In the genomic region with DNA sequence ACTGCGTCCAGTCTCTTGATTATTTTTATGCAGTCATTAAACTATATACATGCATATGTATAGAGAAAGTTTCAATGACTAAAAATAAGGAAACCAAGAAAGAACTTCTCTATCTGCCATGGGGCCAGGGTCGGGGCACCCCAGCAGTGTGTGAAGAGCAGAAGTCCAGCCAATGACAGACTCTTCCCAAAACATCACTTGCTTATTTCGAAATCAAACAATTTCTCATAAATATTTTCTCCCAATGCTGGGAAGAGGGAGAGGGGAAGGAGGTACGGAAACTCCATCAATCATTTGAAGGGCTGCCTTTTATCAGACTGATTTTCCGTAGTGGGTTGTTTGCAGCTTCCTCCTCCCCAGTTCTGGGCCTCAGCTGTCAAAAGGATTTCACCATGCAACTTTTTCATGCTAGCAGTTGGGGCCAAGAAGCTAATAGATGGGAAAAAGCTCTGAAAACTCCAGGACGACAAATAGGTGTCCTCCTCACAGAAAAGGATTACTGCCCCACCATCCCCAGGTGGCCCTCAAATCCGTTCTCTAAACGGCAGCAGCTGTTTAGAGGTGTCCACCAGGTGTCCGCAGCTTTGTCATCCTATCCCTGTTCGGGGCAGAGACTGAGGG, we compare ENCODE assay signal across 8 cellular contexts. TPM values are rescaled to one million over a fixed set of nuclear protein-coding genes. Genes with fewer than 3 reads are reported as not detected.
DNase-seq lines count a peak whose midpoint lies in the region; ATAC-seq, FAIRE-seq and TF ChIP-seq lines count a peak whose summit lies in the region.

No MANE protein-coding gene starts in this region.

- H3K4me3 Mint-ChIP-seq in mesothelial cell of epicardium = peak overlapping the region; percentile 75

- H3K36me3 Mint-ChIP-seq in mesothelial cell of epicardium = peaks cover 3% of the 10 kb centered on the region

- ATAC-seq in DND-41 (ENCODE audit: insufficient read depth, low read depth) (no peak), GM12878 (no peak), GM18909 (IDR thresholded peaks at IDR 0.05; ENCODE audit: poor library complexity, unreplicated experiment) (no peak), GM18502 (IDR thresholded peaks at IDR 0.05; ENCODE audit: poor library complexity, unreplicated experiment) (no peak)

- TF ChIP-seq CTCF in DND-41 (IDR thresholded peaks at IDR 0.05; ENCODE audit: borderline replicate concordance, extremely low read depth, low read length, poor library complexity, severe bottlenecking) = no peak
- TF ChIP-seq CTCF in KMS-11 (conservative IDR thresholded peaks at IDR 0.05; ENCODE audit: low read depth, low read length) = peak; percentile 32; the same call in 1 of the 2 replicates
- TF ChIP-seq CTCF in GM12878 (IDR thresholded peaks at IDR 0.05 in 2 of 3, conservative IDR thresholded peaks at IDR 0.05 in 1 of 3; ENCODE audit: control insufficient read depth in 2 of 3, extremely low read depth in 1 of 3, insufficient read depth in 1 of 3, low read depth in 3 of 3, low read length in 3 of 3) = peak in 1 of 3 experiments; percentile 25; a peak in 1 of 6 replicates
- no peak for TF ChIP-seq CTCF in mesothelial cell of epicardium (IDR thresholded peaks at IDR 0.05; ENCODE audit: unreplicated experiment)

- peaks cover 18% of the 10 kb centered on the region for H4K20me1 ChIP-seq in DND-41 (ENCODE audit: insufficient read depth, low read length)
- H4K20me1 ChIP-seq in KMS-11 (ENCODE audit: insufficient read depth) = no peaks in the 10 kb centered on the region
- no peaks in the 10 kb centered on the region for H4K20me1 ChIP-seq in GM12878 (ENCODE audit: control insufficient read depth, insufficient read depth)

- POLR2A ChIA-PET in GM12878 (lab: Charles Lee) = interaction anchor here (0.6 to 2.1 kb wide), 7 partner anchors 16 to 115 kb away, joined by 4 to 12 read pairs (median 6); a partner anchor contains a TSS

- RAD21 ChIA-PET in GM12878 (lab: Charles Lee; ENCODE audit: unreplicated experiment) = interaction anchor here (0.6 to 1.7 kb wide), 8 partner anchors 9 to 119 kb away, joined by 3 to 7 read pairs (median 4); a partner anchor contains a TSS

- FAIRE-seq in GM12878 (lab: Jason Lieb, UNC) = no peak

- H3K4me2 ChIP-seq in DND-41 (ENCODE audit: insufficient read depth, low read length) = peak overlapping the region; percentile 91
- H3K4me2 ChIP-seq in KMS-11 = peak overlapping the region; percentile 90
- H3K4me2 ChIP-seq in GM12878 (ENCODE audit: control insufficient read depth, insufficient read depth) = peak overlapping the region; percentile 93

- H2AFZ ChIP-seq in DND-41 (ENCODE audit: low read depth, low read length) = peak overlapping the region; percentile 94
- H2AFZ ChIP-seq in KMS-11 (ENCODE audit: low read depth) = peak overlapping the region; percentile 80
- H2AFZ ChIP-seq in GM12878 (ENCODE audit: control insufficient read depth, low read depth, low read length) = peak overlapping the region; percentile 93

- H3K27me3 ChIP-seq in DND-41 (ENCODE audit: insufficient read depth, low read length, poor library complexity) = no peaks in the 10 kb centered on the region
- H3K27me3 ChIP-seq in KMS-11 (ENCODE audit: insufficient read depth, low read depth) = no peaks in the 10 kb centered on the region
- H3K27me3 ChIP-seq in GM12878 (replicated peaks in 1 of 2; ENCODE audit: control insufficient read depth in 2 of 2, insufficient read depth in 2 of 2, low read length in 1 of 2) = no peaks in the 10 kb centered on the region

- in situ Hi-C loops in GM12878 (cut with MboI) = no loop called here

- no peak for TF ChIP-seq RAD21 in GM12878 (IDR thresholded peaks at IDR 0.05; ENCODE audit: insufficient read depth, low read depth, low read length)

- H3K9ac ChIP-seq in DND-41 (ENCODE audit: low read depth, low read length) (peak overlapping the region; percentile 93), KMS-11 (peak overlapping the region; percentile 53; the same call in 1 of the 2 replicates), GM12878 (ENCODE audit: control insufficient read depth, insufficient read depth, low read length) (peak overlapping the region; percentile 67)

- 24% methylated on average over 10 of the region's 10 CpGs for WGBS in GM12878 (ENCODE audit: insufficient coverage, insufficient replicate concordance, low lambda C conversion rate, missing lambda C conversion rate)

- H3K79me2 ChIP-seq in DND-41 (ENCODE audit: insufficient read depth, low read length) = peaks cover 28% of the 10 kb centered on the region
- peaks cover 29% of the 10 kb centered on the region for H3K79me2 ChIP-seq in KMS-11 (ENCODE audit: insufficient read depth, low read depth)
- H3K79me2 ChIP-seq in GM12878 (ENCODE audit: control insufficient read depth, insufficient read depth, low read length) = peaks cover 20% of the 10 kb centered on the region

- no peaks in the 10 kb centered on the region for H3K9me3 ChIP-seq in DND-41 (ENCODE audit: insufficient read depth, low read length, severe bottlenecking)
- H3K9me3 ChIP-seq in GM12878 (replicated peaks; ENCODE audit: control insufficient read depth, insufficient read depth, low read length) = no peaks in the 10 kb centered on the region

- TSS peak; percentile 90 for BruUV-seq in GM12878 (replicated peaks; lab: Mats Ljungman, UMichigan)

- DNase-seq in DND-41 (no peak), GM12878 (ENCODE audit: low read depth, low spot score) (no peak), mesothelial cell of epicardium (ENCODE audit: low spot score in 2 of 2, unreplicated experiment in 2 of 2) (no peak)
- DNase-seq in effector CD8-positive, alpha-beta T cell (lab: John Stamatoyannopoulos, UW) = no peak
- DNase-seq in activated effector memory CD4-positive, alpha-beta T cell treated with anti-CD3 and anti-CD28 coated beads, Interleukin-2, amount 50 U/mL, for 16 hours = no peak

- peaks cover 22% of the 10 kb centered on the region for H3K36me3 ChIP-seq in DND-41 (ENCODE audit: insufficient read depth, low read length)
- no peaks in the 10 kb centered on the region for H3K36me3 ChIP-seq in KMS-11 (ENCODE audit: insufficient read depth)
- no peaks in the 10 kb centered on the region; a peak in 1 of 4 replicates for H3K36me3 ChIP-seq in GM12878 (ENCODE audit: control insufficient read depth in 2 of 2, insufficient read depth in 2 of 2, low read length in 1 of 2)

- peak overlapping the region; percentile 88 for H3K27ac ChIP-seq in DND-41 (ENCODE audit: low read length)
- H3K27ac ChIP-seq in KMS-11 = peak overlapping the region; percentile 35
- H3K27ac ChIP-seq in GM12878 (ENCODE audit: control insufficient read depth, insufficient read depth) = peak overlapping the region; percentile 61

- SMC1A ChIA-PET in GM12878 (lab: Charles Lee; ENCODE audit: uncharacterized antibody, unreplicated experiment) = interaction anchor here (0.6 to 1.6 kb wide), 10 partner anchors 9 to 250 kb away, joined by 3 to 5 read pairs (median 3); a partner anchor contains a TSS

- no peak for TF ChIP-seq POLR2A in GM12878 (IDR thresholded peaks at IDR 0.05; ENCODE audit: low read depth, low read length)

- H3K27ac Mint-ChIP-seq in mesothelial cell of epicardium = peak overlapping the region; percentile 92

- no peaks in the 10 kb centered on the region for H3K27me3 Mint-ChIP-seq in mesothelial cell of epicardium (ENCODE audit: low read depth)

- H3K4me1 Mint-ChIP-seq in mesothelial cell of epicardium = peaks cover 14% of the 10 kb centered on the region

- H3K9me3 Mint-ChIP-seq in mesothelial cell of epicardium = no peaks in the 10 kb centered on the region

- TF ChIP-seq EP300 in GM12878 (IDR thresholded peaks at IDR 0.05; ENCODE audit: borderline replicate concordance in 1 of 2, control insufficient read depth in 1 of 2, low read depth in 2 of 2, low read length in 2 of 2) = no peak

- intact Hi-C loops in GM12878 (cut with micrococcal nuclease; ENCODE audit: unreplicated experiment) = loop anchor here (5.0 kb wide), 1 partner anchor 115 kb away; a partner anchor contains a TSS

- H3K4me1 ChIP-seq in DND-41 (ENCODE audit: insufficient read depth, low read length) (peaks cover 31% of the 10 kb centered on the region), KMS-11 (ENCODE audit: low read depth, poor library complexity, severe bottlenecking) (peaks cover 41% of the 10 kb centered on the region), GM12878 (ENCODE audit: control insufficient read depth, insufficient read depth, low read length) (peaks cover 22% of the 10 kb centered on the region)

- CTCF ChIA-PET in GM12878 (lab: Yijun Ruan, JAX) = interaction anchor here (0.8 to 2.4 kb wide), 4 partner anchors 10 to 119 kb away, joined by 3 to 7 read pairs (median 4); a partner anchor contains a TSS

- H3K4me3 ChIP-seq in DND-41 (ENCODE audit: low read depth in 1 of 2, low read length in 2 of 2) (peak overlapping the region; percentile 21 to 62; a peak in 3 of 4 replicates), KMS-11 (IDR thresholded peaks at IDR 0.05; ENCODE audit: insufficient read depth, low read depth, low read length) (no peak overlapping the region), GM12878 (peak overlapping the region; percentile 75)

RNA-seq across cellular contexts. Expression of a gene that starts 0.6 kb away (rescaled TPM):
- 131 and 132 TPM in 2 replicates for total RNA-seq in GM12878 (2013; cell fraction: nucleolus; rRNA removed)
- 62.8 and 79.6 TPM in 2 replicates for total RNA-seq in GM12878 (2014; rRNA removed)
- 43.3 and 44.4 TPM in 2 replicates for total RNA-seq in GM12878 (2014; rRNA removed; fragmentation: Illumina TruSeq; extraction: Trizol)
- 89.3 and 98.3 TPM in 2 replicates for total RNA-seq in GM12878 (2021)
- polyA plus RNA-seq in GM12878 (2011; ENCODE audit: low read depth) = 30.5 TPM
- 34.1 and 64.4 TPM in 2 replicates for polyA plus RNA-seq in GM12878 (2011; rRNA removed)
- 91.2 and 99.0 TPM in 2 replicates for polyA plus RNA-seq in GM12878 (2011; cell fraction: cytosol; rRNA removed)
- 158 and 216 TPM in 2 replicates for polyA plus RNA-seq in GM12878 (2011; cell fraction: nucleus; rRNA removed)
- polyA plus RNA-seq in GM12878 (2012) = 47.6 and 62.7 TPM in 2 replicates
- 49.0 and 81.2 TPM in 2 replicates for polyA plus RNA-seq in GM12878 (2014; fragmentation: Illumina TruSeq; extraction: Trizol)
- polyA plus RNA-seq in GM12878 (2014; fragmentation: Nextera tagmentation; extraction: Ambion mirVana) = 1 to 10 TPM; 1.2 to 8.2 TPM
- polyA plus RNA-seq in GM12878 (2014; rRNA removed) = 88.1 and 95.0 TPM in 2 replicates
- 100 to 1,000 TPM; 112 to 127 TPM for polyA plus RNA-seq in GM12878 (2016; fragmentation: Nextera tagmentation; extraction: Ambion mirVana)
- polyA minus RNA-seq in GM12878 (2011; rRNA and poly(A)+ RNA removed) = 61.6 and 82.1 TPM in 2 replicates
- 29.7 and 45.3 TPM in 2 replicates for polyA minus RNA-seq in GM12878 (2011; cell fraction: cytosol; rRNA and poly(A)+ RNA removed)
- 25.9 and 46.4 TPM in 2 replicates for polyA minus RNA-seq in GM12878 (2011; cell fraction: nucleus; rRNA and poly(A)+ RNA removed)
- total RNA-seq in mesothelial cell of epicardium = 58.1 to 61.4 TPM (median 58.2 TPM) in 3 replicates

RNA-seq across cellular contexts. Expression of a gene that starts 16.2 kb away (rescaled TPM):
- total RNA-seq in GM12878 (2013; cell fraction: nucleolus; rRNA removed) = 59.1 and 66.1 TPM in 2 replicates
- total RNA-seq in GM12878 (2014; rRNA removed) (33.6 and 34.3 TPM in 2 replicates), GM12878 (2014; rRNA removed; fragmentation: Illumina TruSeq; extraction: Trizol) (24.5 and 25.2 TPM in 2 replicates), GM12878 (2021) (86.3 and 92.6 TPM in 2 replicates), mesothelial cell of epicardium (110 to 120 TPM (median 112 TPM) in 3 replicates)
- 20.6 TPM for polyA plus RNA-seq in GM12878 (2011; ENCODE audit: low read depth)
- polyA plus RNA-seq in GM12878 (2011; rRNA removed) (30.3 and 46.5 TPM in 2 replicates), GM12878 (2014; fragmentation: Illumina TruSeq; extraction: Trizol) (41.7 and 57.0 TPM in 2 replicates), GM12878 (2014; fragmentation: Nextera tagmentation; extraction: Ambion mirVana) (1 to 10 TPM; 7.3 to 9.6 TPM), GM12878 (2014; rRNA removed) (56.7 and 59.9 TPM in 2 replicates), GM12878 (2016; fragmentation: Nextera tagmentation; extraction: Ambion mirVana) (10 to 100 TPM; 80.9 to 85.5 TPM)
- 51.1 and 55.6 TPM in 2 replicates for polyA plus RNA-seq in GM12878 (2011; cell fraction: cytosol; rRNA removed)
- 219 and 246 TPM in 2 replicates for polyA plus RNA-seq in GM12878 (2011; cell fraction: nucleus; rRNA removed)
- polyA plus RNA-seq in GM12878 (2012) = 44.8 and 52.0 TPM in 2 replicates
- 59.7 and 75.9 TPM in 2 replicates for polyA minus RNA-seq in GM12878 (2011; rRNA and poly(A)+ RNA removed)
- 26.9 TPM in 2 replicates for polyA minus RNA-seq in GM12878 (2011; cell fraction: cytosol; rRNA and poly(A)+ RNA removed)
- polyA minus RNA-seq in GM12878 (2011; cell fraction: nucleus; rRNA and poly(A)+ RNA removed) = 35.4 and 52.2 TPM in 2 replicates

RNA-seq across cellular contexts. Expression of a gene that starts 23.6 kb away (rescaled TPM):
- 28.6 and 33.2 TPM in 2 replicates for total RNA-seq in GM12878 (2013; cell fraction: nucleolus; rRNA removed)
- total RNA-seq in GM12878 (2014; rRNA removed) (16.1 and 19.0 TPM in 2 replicates), GM12878 (2014; rRNA removed; fragmentation: Illumina TruSeq; extraction: Trizol) (8.4 and 9.0 TPM in 2 replicates), GM12878 (2021) (21.0 and 23.5 TPM in 2 replicates), mesothelial cell of epicardium (3.4 to 3.9 TPM (median 3.7 TPM) in 3 replicates)
- 11.2 TPM for polyA plus RNA-seq in GM12878 (2011; ENCODE audit: low read depth)
- polyA plus RNA-seq in GM12878 (2011; rRNA removed) (3.2 and 13.5 TPM in 2 replicates), GM12878 (2014; fragmentation: Illumina TruSeq; extraction: Trizol) (4.4 and 11.6 TPM in 2 replicates), GM12878 (2014; fragmentation: Nextera tagmentation; extraction: Ambion mirVana) (1 to 10 TPM; 1.2 to 1.9 TPM), GM12878 (2014; rRNA removed) (19.5 and 25.2 TPM in 2 replicates), GM12878 (2016; fragmentation: Nextera tagmentation; extraction: Ambion mirVana) (10 to 100 TPM; 20.7 to 23.2 TPM)
- 18.5 and 20.4 TPM in 2 replicates for polyA plus RNA-seq in GM12878 (2011; cell fraction: cytosol; rRNA removed)
- polyA plus RNA-seq in GM12878 (2011; cell fraction: nucleus; rRNA removed) = 32.4 and 46.4 TPM in 2 replicates
- polyA plus RNA-seq in GM12878 (2012) = 17.4 and 22.8 TPM in 2 replicates
- 30.6 and 32.1 TPM in 2 replicates for polyA minus RNA-seq in GM12878 (2011; rRNA and poly(A)+ RNA removed)
- polyA minus RNA-seq in GM12878 (2011; cell fraction: cytosol; rRNA and poly(A)+ RNA removed) = 13.5 and 19.3 TPM in 2 replicates
- 10.2 and 18.5 TPM in 2 replicates for polyA minus RNA-seq in GM12878 (2011; cell fraction: nucleus; rRNA and poly(A)+ RNA removed)

RNA-seq across cellular contexts. Expression of a gene that starts 52.4 kb away (rescaled TPM):
- 4.0 and 5.4 TPM in 2 replicates for total RNA-seq in GM12878 (2013; cell fraction: nucleolus; rRNA removed)
- 0.60 and 0.79 TPM in 2 replicates for total RNA-seq in GM12878 (2014; rRNA removed)
- total RNA-seq in GM12878 (2014; rRNA removed; fragmentation: Illumina TruSeq; extraction: Trizol) = 0.64 and 1.0 TPM in 2 replicates
- 9.1 and 10.1 TPM in 2 replicates for total RNA-seq in GM12878 (2021)
- 1.8 TPM for polyA plus RNA-seq in GM12878 (2011; ENCODE audit: low read depth)
- polyA plus RNA-seq in GM12878 (2011; rRNA removed) = 0.16 and 0.18 TPM in 2 replicates
- 0.37 and 0.43 TPM in 2 replicates for polyA plus RNA-seq in GM12878 (2011; cell fraction: cytosol; rRNA removed)
- 1.2 and 1.6 TPM in 2 replicates for polyA plus RNA-seq in GM12878 (2011; cell fraction: nucleus; rRNA removed)
- polyA plus RNA-seq in GM12878 (2012) = 4.8 and 5.9 TPM in 2 replicates
- 0.98 and 3.0 TPM in 2 replicates for polyA plus RNA-seq in GM12878 (2014; fragmentation: Illumina TruSeq; extraction: Trizol)
- polyA plus RNA-seq in GM12878 (2014; fragmentation: Nextera tagmentation; extraction: Ambion mirVana) = under 1 TPM; 0.14 to 0.24 TPM
- 3.3 and 4.2 TPM in 2 replicates for polyA plus RNA-seq in GM12878 (2014; rRNA removed)
- 1 to 10 TPM; 4.2 to 5.0 TPM for polyA plus RNA-seq in GM12878 (2016; fragmentation: Nextera tagmentation; extraction: Ambion mirVana)
- 0.15 and 0.41 TPM in 2 replicates for polyA minus RNA-seq in GM12878 (2011; rRNA and poly(A)+ RNA removed)
- 1.2 and 2.0 TPM in 2 replicates for polyA minus RNA-seq in GM12878 (2011; cell fraction: cytosol; rRNA and poly(A)+ RNA removed)
- polyA minus RNA-seq in GM12878 (2011; cell fraction: nucleus; rRNA and poly(A)+ RNA removed) = 0.12 and 0.67 TPM in 2 replicates
- 7.3 to 8.5 TPM (median 8.1 TPM) in 3 replicates for total RNA-seq in mesothelial cell of epicardium

Comparison
In these comparisons a context has a peak if more than half of its experiments do, and no peak if none do; other contexts are left out.
1. H3K27ac ChIP-seq: peak in every context shown above with its lines; median percentile 88 in DND-41; 61 in GM12878; 35 in KMS-11.